20 cellular contexts compared by ENCODE assay signal in the genomic region with DNA sequence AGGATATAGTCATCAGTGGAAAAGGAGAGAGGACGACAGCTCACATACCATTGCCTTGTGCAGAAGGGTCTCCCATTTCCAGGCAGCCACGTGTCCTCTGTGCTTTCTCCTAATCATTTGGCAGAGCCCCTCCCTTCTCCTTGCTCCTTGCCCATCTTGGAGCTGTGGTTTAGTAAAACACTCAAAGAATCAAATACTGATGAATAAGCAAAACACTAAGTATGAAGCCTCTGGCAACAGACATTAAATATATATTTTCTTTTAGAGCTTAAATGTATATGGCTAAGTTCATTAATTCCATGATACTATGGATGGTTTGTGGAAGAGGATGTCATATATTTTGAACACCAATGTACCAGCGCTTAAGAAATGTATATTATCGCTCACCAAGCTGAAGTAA.
DNase-seq lines count a peak whose midpoint lies in the region; ATAC-seq, FAIRE-seq and TF ChIP-seq lines count a peak whose summit lies in the region.
"Had no signal": no experiment of that assay in that cellular context is flagged by ENCODE, and none has a peak within 500 bp of the region (broad histone marks: within the 10 kb centered on the region; RNA-seq: fewer than 3 reads in every experiment).

No MANE protein-coding gene starts in this region.

- no peaks in the 10 kb centered on the region for H3K36me3 ChIP-seq in IMR-90 (ENCODE audit: control insufficient read depth, insufficient read depth, low read length)
- no peaks in the 10 kb centered on the region for H3K36me3 ChIP-seq in smooth muscle cell (ENCODE audit: low read depth)
- no peaks in the 10 kb centered on the region for H3K36me3 ChIP-seq in psoas muscle (ENCODE audit: insufficient read depth in 1 of 2, low read depth in 1 of 2)
- H3K36me3 ChIP-seq: BLaER1 treated with 17β-estradiol and CSF1 and Interleukin-3, amounts not matched to agents 10 nM and 100 nM had no signal

- no peak overlapping the region for H4K8ac ChIP-seq in IMR-90 (ENCODE audit: low read depth in 2 of 2, low read length in 2 of 2)

- no peak for DNase-seq in A549 (ENCODE audit: low read depth in 1 of 2, low spot score in 1 of 2)
- no peak for DNase-seq in IMR-90
- DNase-seq in smooth muscle cell (lab: John Stamatoyannopoulos, UW; ENCODE audit: unreplicated experiment), result no peak
- DNase-seq in psoas muscle, result no peak
- DNase-seq in activated T-cell treated with anti-CD3 and anti-CD28 coated beads, Interleukin-2, amount 50 U/mL, for 48 hours, result no peak
- DNase-seq: 8988T; AML-193; Caco-2; Calu3; CD4-positive, alpha-beta T cell; CD8-positive, alpha-beta T cell; DMS79 treated with DMSO at 0.1 percent for 48 hours; GF-D8 had no signal

- H3K79me1 ChIP-seq in IMR-90 (ENCODE audit: low read depth in 1 of 2, low read length in 2 of 2), result no peaks in the 10 kb centered on the region

- H2BK120ac ChIP-seq in IMR-90 (ENCODE audit: low read depth, low read length), result no peak overlapping the region

- H3K4me3 ChIP-seq in A549 (no peak overlapping the region), IMR-90 (ENCODE audit: insufficient read depth, low read depth, low read length) (no peak overlapping the region), smooth muscle cell (no peak overlapping the region), psoas muscle (no peak overlapping the region)
- H3K4me3 ChIP-seq: BLaER1 treated with 17β-estradiol and CSF1 and Interleukin-3, amounts not matched to agents 10 nM and 100 nM had no signal

- CTCF ChIA-PET in A549 (lab: Yijun Ruan, JAX) (no interaction called here), IMR-90 (lab: Yijun Ruan, JAX) (no interaction called here)

- ATAC-seq in A549 (no peak), IMR-90 (ENCODE audit: low read depth) (no peak), psoas muscle (no peak)
- ATAC-seq: CD8-positive, alpha-beta T cell had no signal

- no peak overlapping the region for H2BK5ac ChIP-seq in IMR-90 (ENCODE audit: low read depth, low read length, poor library complexity, severe bottlenecking)

- H3K9ac ChIP-seq in IMR-90 (ENCODE audit: low read depth, low read length) (no peak overlapping the region), smooth muscle cell (ENCODE audit: low read depth) (no peak overlapping the region)
- H3K9ac ChIP-seq: BLaER1 treated with 17β-estradiol and CSF1 and Interleukin-3, amounts not matched to agents 10 nM and 100 nM had no signal

- no peak for TF ChIP-seq CTCF in A549 (IDR thresholded peaks at IDR 0.05)
- TF ChIP-seq CTCF in IMR-90 (conservative IDR thresholded peaks at IDR 0.05; ENCODE audit: low read depth, low read length), result no peak
- no peak for TF ChIP-seq CTCF in smooth muscle cell (IDR thresholded peaks at IDR 0.05; ENCODE audit: borderline replicate concordance, insufficient read depth, poor library complexity, severe bottlenecking)
- no peak for TF ChIP-seq CTCF in psoas muscle (IDR thresholded peaks at IDR 0.05)

- no peak for TF ChIP-seq POLR2A in A549 (IDR thresholded peaks at IDR 0.05; ENCODE audit: low read length)
- TF ChIP-seq POLR2A in IMR-90 (IDR thresholded peaks at IDR 0.05; ENCODE audit: low read depth, low read length), result no peak

- TF ChIP-seq RAD21 in A549 (conservative IDR thresholded peaks at IDR 0.05 in 1 of 2, IDR thresholded peaks at IDR 0.05 in 1 of 2), result no peak
- no peak for TF ChIP-seq RAD21 in IMR-90 (IDR thresholded peaks at IDR 0.05; ENCODE audit: low read length)

- H3K4me2 ChIP-seq in A549, result no peak overlapping the region
- H3K4me2 ChIP-seq in IMR-90 (ENCODE audit: low read depth, low read length), result no peak overlapping the region
- no peak overlapping the region for H3K4me2 ChIP-seq in smooth muscle cell
- H3K4me2 ChIP-seq: BLaER1 treated with 17β-estradiol and CSF1 and Interleukin-3, amounts not matched to agents 10 nM and 100 nM had no signal

- in situ Hi-C loops in IMR-90 (cut with MboI; ENCODE audit: low sequenced_read_pairs), result no loop called here

- H3K23ac ChIP-seq in IMR-90 (ENCODE audit: low read depth, low read length), result no peak overlapping the region

- intact Hi-C loops in IMR-90 (cut with micrococcal nuclease) (no loop called here), psoas muscle (cut with DNase I) (no loop called here)

- no TSS peak for BruUV-seq in IMR-90 (replicated peaks; lab: Mats Ljungman, UMichigan)

- no peak overlapping the region for H2AK5ac ChIP-seq in IMR-90 (ENCODE audit: low read depth, low read length)

- no peak overlapping the region for H2AK9ac ChIP-seq in IMR-90 (replicated peaks; ENCODE audit: low read depth, low read length, poor library complexity)

- no peak for TF ChIP-seq EP300 in A549 (IDR thresholded peaks at IDR 0.05)

- H3K27me3 ChIP-seq in IMR-90 (ENCODE audit: control insufficient read depth, insufficient read depth, low read length) (no peaks in the 10 kb centered on the region), smooth muscle cell (ENCODE audit: low read depth) (no peaks in the 10 kb centered on the region), psoas muscle (ENCODE audit: insufficient read depth in 3 of 3, low read length in 2 of 3) (no peaks in the 10 kb centered on the region)
- H3K27me3 ChIP-seq: BLaER1 treated with 17β-estradiol and CSF1 and Interleukin-3, amounts not matched to agents 10 nM and 100 nM had no signal

- H3K27ac ChIP-seq in A549, result no peak overlapping the region
- no peak overlapping the region for H3K27ac ChIP-seq in IMR-90 (ENCODE audit: insufficient read depth, low read length)
- no peak overlapping the region for H3K27ac ChIP-seq in smooth muscle cell (ENCODE audit: low read depth)
- H3K27ac ChIP-seq in psoas muscle, result no peak overlapping the region
- H3K27ac ChIP-seq: BLaER1 treated with 17β-estradiol and CSF1 and Interleukin-3, amounts not matched to agents 10 nM and 100 nM; C4-2B had no signal

- H3K9me1 ChIP-seq in IMR-90 (ENCODE audit: insufficient read depth, low read length), result peaks cover 7% of the 10 kb centered on the region; the same call in 1 of the 2 replicates

- H3F3A ChIP-seq in smooth muscle cell (ENCODE audit: low read depth), result no peaks in the 10 kb centered on the region

- H3K14ac ChIP-seq in IMR-90 (replicated peaks; ENCODE audit: low read depth, low read length), result no peak overlapping the region

- H3K18ac ChIP-seq in IMR-90 (ENCODE audit: low read depth, low read length), result no peak overlapping the region

- H2AFZ ChIP-seq in IMR-90 (replicated peaks; ENCODE audit: low read length, poor library complexity) (no peak overlapping the region), smooth muscle cell (ENCODE audit: low read depth) (peak overlapping the region; percentile 41)

- POLR2A ChIA-PET in A549 (lab: Yijun Ruan, JAX) (no interaction called here), IMR-90 (lab: Charles Lee; ENCODE audit: unreplicated experiment) (no interaction called here)

- no peak for FAIRE-seq in A549 (lab: Jason Lieb, UNC)
- FAIRE-seq: A204.1, D721Med, G401.6, GM12891, GM19239 had no signal

- H3K4ac ChIP-seq in IMR-90 (ENCODE audit: low read depth, low read length), result 0 out of 2 replicates have a peak overlapping the region, but pooled peaks have one; percentile 25

- no peak overlapping the region for H4K91ac ChIP-seq in IMR-90 (ENCODE audit: insufficient read depth, low read depth, low read length)

- no peaks in the 10 kb centered on the region for H4K20me1 ChIP-seq in IMR-90 (ENCODE audit: insufficient read depth, low read length)
- H4K20me1 ChIP-seq in smooth muscle cell (ENCODE audit: low read depth), result no peaks in the 10 kb centered on the region
- H4K20me1 ChIP-seq: BLaER1 treated with 17β-estradiol and CSF1 and Interleukin-3, amounts not matched to agents 10 nM and 100 nM had no signal

- H2BK20ac ChIP-seq in IMR-90 (ENCODE audit: low read depth, low read length), result no peak overlapping the region

- H3K79me2 ChIP-seq in smooth muscle cell (ENCODE audit: low read depth), result no peaks in the 10 kb centered on the region

- no peak overlapping the region for H2BK15ac ChIP-seq in IMR-90 (ENCODE audit: low read depth, low read length)

- H3K9me3 ChIP-seq in A549 (no peaks in the 10 kb centered on the region), IMR-90 (ENCODE audit: control insufficient read depth, insufficient read depth, low read length) (no peaks in the 10 kb centered on the region), smooth muscle cell (replicated peaks; ENCODE audit: low read depth) (no peaks in the 10 kb centered on the region), psoas muscle (no peaks in the 10 kb centered on the region)
- H3K9me3 ChIP-seq: BLaER1 treated with 17β-estradiol and CSF1 and Interleukin-3, amounts not matched to agents 10 nM and 100 nM; Caco-2 had no signal

- no peak overlapping the region for H3K56ac ChIP-seq in IMR-90 (ENCODE audit: extremely low read depth, insufficient read depth, low read length)

- dilution Hi-C loops in IMR-90 (cut with HindIII; ENCODE audit: low sequenced_read_pairs, unreplicated experiment), result no loop called here

- no peaks in the 10 kb centered on the region for H3K4me1 ChIP-seq in A549
- H3K4me1 ChIP-seq in IMR-90 (ENCODE audit: control insufficient read depth, insufficient read depth, low read length), result peaks cover 2% of the 10 kb centered on the region; the same call in 1 of the 2 replicates
- H3K4me1 ChIP-seq in smooth muscle cell (ENCODE audit: low read depth), result no peaks in the 10 kb centered on the region
- H3K4me1 ChIP-seq in psoas muscle, result no peaks in the 10 kb centered on the region
- H3K4me1 ChIP-seq: BLaER1 treated with 17β-estradiol and CSF1 and Interleukin-3, amounts not matched to agents 10 nM and 100 nM; Caco-2 had no signal

- 43% methylated on average over 4 of the region's 4 CpGs for WGBS in A549 (ENCODE audit: missing lambda C conversion rate)
- WGBS in IMR-90 (ENCODE audit: extremely low coverage in 2 of 2, insufficient read length in 1 of 2), 2 experiments, result no CpG with 5 or more reads among the region's 4 CpGs
- WGBS in smooth muscle cell (ENCODE audit: low lambda C conversion rate), result 75% methylated on average over 4 of the region's 4 CpGs
- WGBS in psoas muscle, 3 donors, result 89 to 90% (median 90%) methylated on average over 4 of the region's 4 CpGs

- no peak overlapping the region for H4K5ac ChIP-seq in IMR-90 (ENCODE audit: low read depth, low read length)

TF ChIP-seq in A549, 52 proteins besides CTCF, POLR2A, EP300 and RAD21:
- TF ChIP-seq EHMT2 (IDR thresholded peaks at IDR 0.05; ENCODE audit: low read depth) (no peak), MAFK (IDR thresholded peaks at IDR 0.05; ENCODE audit: partially characterized antibody) (peak; percentile 72)

TF ChIP-seq in IMR-90, 13 proteins besides CTCF, POLR2A, EP300 and RAD21:
- TF ChIP-seq, protein P1, sequence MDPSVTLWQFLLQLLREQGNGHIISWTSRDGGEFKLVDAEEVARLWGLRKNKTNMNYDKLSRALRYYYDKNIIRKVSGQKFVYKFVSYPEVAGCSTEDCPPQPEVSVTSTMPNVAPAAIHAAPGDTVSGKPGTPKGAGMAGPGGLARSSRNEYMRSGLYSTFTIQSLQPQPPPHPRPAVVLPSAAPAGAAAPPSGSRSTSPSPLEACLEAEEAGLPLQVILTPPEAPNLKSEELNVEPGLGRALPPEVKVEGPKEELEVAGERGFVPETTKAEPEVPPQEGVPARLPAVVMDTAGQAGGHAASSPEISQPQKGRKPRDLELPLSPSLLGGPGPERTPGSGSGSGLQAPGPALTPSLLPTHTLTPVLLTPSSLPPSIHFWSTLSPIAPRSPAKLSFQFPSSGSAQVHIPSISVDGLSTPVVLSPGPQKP (IDR thresholded peaks at IDR 0.05; ENCODE audit: borderline replicate concordance, low read depth, low read length), result no peak
- TF ChIP-seq MAFK (IDR thresholded peaks at IDR 0.05; ENCODE audit: low read depth, low read length), result peak; percentile 60
